In the genomic region with DNA sequence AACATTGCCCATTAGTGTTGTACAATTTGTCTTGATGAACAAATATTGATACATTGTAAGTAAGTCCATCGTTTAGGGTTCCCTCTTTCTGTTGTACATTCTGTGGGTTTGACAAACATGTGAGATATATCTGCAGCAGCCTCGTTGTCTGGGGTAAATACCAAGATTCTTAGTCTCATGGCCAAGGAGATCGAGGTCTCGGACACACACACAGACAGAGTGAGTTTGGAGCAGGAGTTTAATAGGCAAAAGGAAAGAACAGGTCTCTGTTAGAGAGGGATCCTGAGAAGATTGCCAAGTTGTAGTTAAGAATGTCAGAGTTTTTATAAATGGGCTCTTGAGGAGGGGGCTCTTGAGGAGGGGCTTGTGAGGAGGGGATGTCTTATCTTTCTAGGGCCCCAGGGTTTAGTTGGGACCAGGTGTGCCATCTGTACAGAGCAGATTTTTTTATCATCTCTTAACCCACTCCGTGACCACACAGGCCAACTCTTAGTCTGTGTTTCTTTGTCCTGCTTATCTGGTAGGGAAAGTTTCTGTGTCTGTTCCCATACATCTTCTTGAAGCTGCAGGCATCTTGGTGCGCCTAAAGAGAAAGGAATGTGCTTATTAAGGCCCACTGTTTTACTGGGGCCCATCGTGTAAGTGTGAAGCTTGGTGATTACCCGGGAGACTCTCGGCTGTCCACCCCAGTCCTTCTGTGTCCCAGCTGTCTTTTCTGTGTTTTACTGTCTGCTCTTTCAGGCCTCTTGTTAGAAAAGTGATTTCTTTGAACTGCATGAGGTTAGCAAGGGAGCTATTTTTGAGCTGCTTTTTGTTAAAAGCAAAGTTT, we compare ENCODE assay signal across 9 cellular contexts. TPM values are rescaled to one million over a fixed set of nuclear protein-coding genes. Genes with fewer than 3 reads are reported as not detected.
DNase-seq lines count a peak whose midpoint lies in the region; ATAC-seq and TF ChIP-seq lines count a peak whose summit lies in the region.
"Had no signal": no experiment of that assay in that cellular context is flagged by ENCODE, and none has a peak within 500 bp of the region (broad histone marks: within the 10 kb centered on the region; RNA-seq: fewer than 3 reads in every experiment).

No MANE protein-coding gene starts in this region.

- CTCF ChIA-PET in activated naive CD4-positive, alpha-beta T cell treated with anti-CD3 and anti-CD28 coated beads, Interleukin-2, amount 10 ng/mL, durations not matched to agents 7 days and 5 days (lab: Charles Lee) = interaction anchor here (0.7 to 3.6 kb wide), 8 partner anchors 9 to 96 kb away, joined by 3 to 12 read pairs (median 5); partner anchors contain the start of gene CLEC2D
- CTCF ChIA-PET in activated CD8-positive, alpha-beta T cell treated with anti-CD3 and anti-CD28 coated beads, Interleukin-2, amount 10 ng/mL, durations not matched to agents 7 days and 5 days (lab: Charles Lee) = interaction anchor here (0.6 to 2.8 kb wide), 16 partner anchors 9 to 151 kb away, joined by 3 to 23 read pairs (median 5); partner anchors contain the start of gene CLEC2D

- H3K9me3 Mint-ChIP-seq in activated naive CD4-positive, alpha-beta T cell treated with anti-CD3 and anti-CD28 coated beads, Interleukin-2, amount 10 ng/mL, durations not matched to agents 7 days and 5 days = peaks cover 24% of the 10 kb centered on the region
- H3K9me3 Mint-ChIP-seq in activated CD8-positive, alpha-beta T cell treated with anti-CD3 and anti-CD28 coated beads, Interleukin-2, amount 10 ng/mL, durations not matched to agents 7 days and 5 days (ENCODE audit: insufficient read depth) = peaks cover 7% of the 10 kb centered on the region

- H3K9me3 ChIP-seq in iPS-18a (ENCODE audit: control insufficient read depth, low read depth, low read length) = no peaks in the 10 kb centered on the region

- POLR2A ChIA-PET in activated CD8-positive, alpha-beta T cell treated with anti-CD3 and anti-CD28 coated beads, Interleukin-2, amount 10 ng/mL, durations not matched to agents 7 days and 5 days (lab: Charles Lee) = interaction anchor here (0.7 to 4.9 kb wide), 23 partner anchors 9 to 306 kb away, joined by 3 to 432 read pairs (median 8); partner anchors contain the start of genes CD69, CLEC2B, CLEC2D and CLECL1

- H3K27me3 Mint-ChIP-seq in activated naive CD4-positive, alpha-beta T cell treated with anti-CD3 and anti-CD28 coated beads, Interleukin-2, amount 10 ng/mL, durations not matched to agents 7 days and 5 days = peaks cover 10% of the 10 kb centered on the region
- peaks cover 2% of the 10 kb centered on the region for H3K27me3 Mint-ChIP-seq in activated CD8-positive, alpha-beta T cell treated with anti-CD3 and anti-CD28 coated beads, Interleukin-2, amount 10 ng/mL, durations not matched to agents 7 days and 5 days (ENCODE audit: low read depth)

- no peaks in the 10 kb centered on the region for H3K36me3 ChIP-seq in iPS-18a (ENCODE audit: control insufficient read depth, low read depth, low read length)

- peaks cover 64% of the 10 kb centered on the region for H3K4me1 Mint-ChIP-seq in activated naive CD4-positive, alpha-beta T cell treated with anti-CD3 and anti-CD28 coated beads, Interleukin-2, amount 10 ng/mL, durations not matched to agents 7 days and 5 days
- peaks cover 59% of the 10 kb centered on the region for H3K4me1 Mint-ChIP-seq in activated CD8-positive, alpha-beta T cell treated with anti-CD3 and anti-CD28 coated beads, Interleukin-2, amount 10 ng/mL, durations not matched to agents 7 days and 5 days (ENCODE audit: low read depth)

- H3K27ac ChIP-seq in iPS-18a (ENCODE audit: low read length) = peak overlapping the region; percentile 77
- peak overlapping the region; percentile 58 for H3K27ac ChIP-seq in substantia nigra (ENCODE audit: low read depth, low read length, poor library complexity, severe bottlenecking)

- H3K9ac ChIP-seq in iPS-18a (ENCODE audit: low read length) = peak overlapping the region; percentile 84

- H3K4me3 Mint-ChIP-seq in activated naive CD4-positive, alpha-beta T cell treated with anti-CD3 and anti-CD28 coated beads, Interleukin-2, amount 10 ng/mL, durations not matched to agents 7 days and 5 days = peak overlapping the region; percentile 93
- H3K4me3 Mint-ChIP-seq in activated CD8-positive, alpha-beta T cell treated with anti-CD3 and anti-CD28 coated beads, Interleukin-2, amount 10 ng/mL, durations not matched to agents 7 days and 5 days = peak overlapping the region; percentile 88

- peaks cover 34% of the 10 kb centered on the region for H3K4me1 ChIP-seq in iPS-18a (ENCODE audit: control insufficient read depth, low read depth, low read length)

- peak; percentile 2 for ATAC-seq in activated CD8-positive, alpha-beta T cell treated with anti-CD3 and anti-CD28 coated beads, Interleukin-2, amount 10 ng/mL, durations not matched to agents 7 days and 5 days

- peak; percentile 29 for DNase-seq in activated naive CD4-positive, alpha-beta T cell treated with anti-CD3 and anti-CD28 coated beads, Interleukin-2, amount 10 ng/mL, durations not matched to agents 7 days and 5 days
- no peak for DNase-seq in activated naive CD4-positive, alpha-beta T cell treated with Interleukin-2 at 50 U/mL for 16 hours
- DNase-seq in activated CD8-positive, alpha-beta T cell treated with anti-CD3 and anti-CD28 coated beads, Interleukin-2, amount 10 ng/mL, durations not matched to agents 7 days and 5 days = no peak
- no peak for DNase-seq in substantia nigra (lab: John Stamatoyannopoulos, UW)
- DNase-seq in NCI-H510A treated with DMSO at 0.1 percent for 48 hours (lab: John Stamatoyannopoulos, UW) = no peak
- no peak for DNase-seq in GOT3 (lab: John Stamatoyannopoulos, UW)
- no peak for DNase-seq in GM13977 (ENCODE audit: low spot score)

- in situ Hi-C loops in GM13977 (cut with MboI; ENCODE audit: low pct_unique_long_range_greater_than_20kb, low sequenced_read_pairs, unreplicated experiment) = loop anchor here (10.0 to 25.0 kb wide), 2 partner anchors 88 to 310 kb away; partner anchors contain the start of gene CLECL1

- TF ChIP-seq CTCF in GM13977 (IDR thresholded peaks at IDR 0.05; ENCODE audit: extremely low read depth, insufficient read depth, missing control alignments) = no peak

- H3K4me3 ChIP-seq in iPS-18a (ENCODE audit: low read length) = peak overlapping the region; percentile 92

- peak overlapping the region; percentile 96 for H3K27ac Mint-ChIP-seq in activated naive CD4-positive, alpha-beta T cell treated with anti-CD3 and anti-CD28 coated beads, Interleukin-2, amount 10 ng/mL, durations not matched to agents 7 days and 5 days
- H3K27ac Mint-ChIP-seq in activated CD8-positive, alpha-beta T cell treated with anti-CD3 and anti-CD28 coated beads, Interleukin-2, amount 10 ng/mL, durations not matched to agents 7 days and 5 days = peak overlapping the region; percentile 100

- H3K36me3 Mint-ChIP-seq in activated naive CD4-positive, alpha-beta T cell treated with anti-CD3 and anti-CD28 coated beads, Interleukin-2, amount 10 ng/mL, durations not matched to agents 7 days and 5 days = peaks cover 59% of the 10 kb centered on the region
- H3K36me3 Mint-ChIP-seq in activated CD8-positive, alpha-beta T cell treated with anti-CD3 and anti-CD28 coated beads, Interleukin-2, amount 10 ng/mL, durations not matched to agents 7 days and 5 days (ENCODE audit: low read depth) = peaks cover 74% of the 10 kb centered on the region

- no peaks in the 10 kb centered on the region for H3K27me3 ChIP-seq in iPS-18a (ENCODE audit: control insufficient read depth, insufficient read depth, low read length)
- H3K27me3 ChIP-seq: foreskin keratinocyte had no signal

RNA-seq across cellular contexts. Expression of gene CLEC2D, which starts 22.5 kb away (rescaled TPM):
- total RNA-seq in activated CD8-positive, alpha-beta T cell treated with anti-CD3 and anti-CD28 coated beads, Interleukin-2, amount 10 ng/mL, durations not matched to agents 7 days and 5 days = 100 to 1,000 TPM; 277 to 282 TPM

RNA-seq across cellular contexts. Expression of gene KLRB1, which starts 39.3 kb away (rescaled TPM):
- total RNA-seq in activated CD8-positive, alpha-beta T cell treated with anti-CD3 and anti-CD28 coated beads, Interleukin-2, amount 10 ng/mL, durations not matched to agents 7 days and 5 days = 1 to 10 TPM; 6.0 to 6.3 TPM
- total RNA-seq: foreskin keratinocyte had no signal
